ENCODE assay signal across 11 cellular contexts in genomic region chrX:57137481-57137880, GRCh38. TPM values are rescaled to one million over a fixed set of nuclear protein-coding genes. Genes with fewer than 3 reads are reported as not detected.
A peak's percentile ranks its signal among the peaks of the same experiment; 100 is the strongest.
DNase-seq lines count a peak whose midpoint lies in the region; ATAC-seq and TF ChIP-seq lines count a peak whose summit lies in the region.
"Had no signal": no experiment of that assay in that cellular context is flagged by ENCODE, and none has a peak within 500 bp of the region (broad histone marks: within the 10 kb centered on the region; RNA-seq: fewer than 3 reads in every experiment).

No MANE protein-coding gene starts in this region.

- H3K4me3 ChIP-seq in left ventricle myocardium inferior (peak overlapping the region; percentile 45), dorsolateral prefrontal cortex (peak overlapping the region in 42 of 59 donors; percentile 0 to 54 (median 38)), left lung (no peak overlapping the region)

- no peak for ATAC-seq in Right ventricle myocardium superior (ENCODE audit: poor library complexity)
- peak; percentile 39 for ATAC-seq in left lung
- no peak for ATAC-seq in HG02884 (IDR thresholded peaks at IDR 0.05; ENCODE audit: unreplicated experiment)
- ATAC-seq: stimulated activated effector memory CD8-positive, alpha-beta T cell treated with anti-CD3 and anti-CD28 coated beads, Interleukin-12 subunit alpha, Interleukin-12 subunit beta, amount 100 ng/mL, for 72 hours had no signal

- H3K27me3 ChIP-seq in left ventricle myocardium inferior (ENCODE audit: low read depth) (no peaks in the 10 kb centered on the region), dorsolateral prefrontal cortex (peaks cover 0 to 24% (median 0%) of the 10 kb centered on the region in 45 donors), left lung (no peaks in the 10 kb centered on the region)

- H3K9me3 ChIP-seq in left ventricle myocardium inferior (replicated peaks): no peaks in the 10 kb centered on the region
- H3K9me3 ChIP-seq in left lung: no peaks in the 10 kb centered on the region

- TF ChIP-seq CTCF in left ventricle myocardium inferior (IDR thresholded peaks at IDR 0.05; ENCODE audit: borderline replicate concordance) (no peak), dorsolateral prefrontal cortex (IDR thresholded peaks at IDR 0.05 in 54 of 56, conservative IDR thresholded peaks at IDR 0.05 in 2 of 56; ENCODE audit: low read depth in 1 of 56, partially characterized antibody in 56 of 56) (no peak), left lung (IDR thresholded peaks at IDR 0.05) (no peak)

- H3K36me3 ChIP-seq in left ventricle myocardium inferior: no peaks in the 10 kb centered on the region
- no peaks in the 10 kb centered on the region for H3K36me3 ChIP-seq in left lung

- DNase-seq in left ventricle myocardium inferior (no peak), Right ventricle myocardium superior (no peak), dorsolateral prefrontal cortex (peak in 1 of 10 donors; percentile 20), left lung (no peak), occipital lobe (lab: John Stamatoyannopoulos, UW) (no peak), NCI-H1417 (lab: John Stamatoyannopoulos, UW) (no peak), hippocampal formation (lab: John Stamatoyannopoulos, UW) (no peak)
- DNase-seq: activated CD4-positive, alpha-beta T cell treated with anti-CD3 and anti-CD28 coated beads for 1 hour; small intestine had no signal

- H3K4me1 ChIP-seq in left ventricle myocardium inferior (no peaks in the 10 kb centered on the region), left lung (no peaks in the 10 kb centered on the region)

- intact Hi-C loops in left ventricle myocardium inferior (cut with micrococcal nuclease) (no loop called here), Right ventricle myocardium superior (cut with DNase I) (no loop called here), dorsolateral prefrontal cortex (cut with DNase I) (no loop called here), left lung (cut with DNase I) (no loop called here)

- no peak overlapping the region for H3K27ac ChIP-seq in left ventricle myocardium inferior (replicated peaks)
- H3K27ac ChIP-seq in dorsolateral prefrontal cortex: peak overlapping the region in 3 of 59 donors; percentile 19 to 28 (median 21)
- no peak overlapping the region for H3K27ac ChIP-seq in left lung

RNA-seq across cellular contexts. Expression of gene SPIN2A, which starts 0.3 kb away (rescaled TPM):
- total RNA-seq in left ventricle myocardium inferior (0.22 TPM), Right ventricle myocardium superior (0.46 TPM), dorsolateral prefrontal cortex (1 to 10 TPM in 107 of 120 experiments, under 1 TPM in 13; 0.43 to 4.7 (median 1.9) TPM), left lung (under 1 TPM; 0.60 to 0.64 TPM), occipital lobe (3.3 TPM)

RNA-seq across cellular contexts. Expression of gene SPIN2B, which starts 16.1 kb away (rescaled TPM):
- total RNA-seq in left ventricle myocardium inferior (8.4 TPM), Right ventricle myocardium superior (7.8 TPM), dorsolateral prefrontal cortex (10 to 100 TPM in 118 of 120 experiments, 1 to 10 TPM in 2; 9.7 to 29.0 (median 19.7) TPM), left lung (1 to 10 TPM; 8.7 to 9.8 TPM), occipital lobe (7.3 TPM)

Comparison
In these comparisons a context has a peak if more than half of its experiments do, and no peak if none do; other contexts are left out.
1. H3K4me3 ChIP-seq: peak in left ventricle myocardium inferior (single experiment) and dorsolateral prefrontal cortex (42 of 59); none in left lung (0 of 2).